In the genomic region with DNA sequence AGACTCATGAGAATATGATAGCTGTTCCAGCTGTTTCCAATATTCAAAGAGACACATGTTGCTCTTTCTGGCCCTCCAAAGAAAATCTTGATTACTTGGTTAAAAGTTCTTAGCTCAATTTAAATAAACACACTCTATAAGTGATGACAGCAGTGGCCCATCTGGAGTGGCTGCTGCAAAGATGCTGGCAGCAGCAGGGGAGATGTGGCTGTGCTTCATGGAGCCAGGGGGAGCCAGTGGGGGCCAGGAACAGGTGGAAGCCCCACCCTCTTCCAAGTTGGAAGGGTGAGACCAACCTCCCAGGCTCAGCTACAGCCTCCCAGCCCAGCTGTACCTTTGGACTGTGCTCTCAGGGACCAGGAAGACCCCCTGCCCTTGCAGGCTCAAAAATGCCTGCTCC, we compare ENCODE assay signal across 25 cellular contexts.
DNase-seq lines count a peak whose midpoint lies in the region; ATAC-seq and TF ChIP-seq lines count a peak whose summit lies in the region.
"Had no signal": no experiment of that assay in that cellular context is flagged by ENCODE, and none has a peak within 500 bp of the region (broad histone marks: within the 10 kb centered on the region; RNA-seq: fewer than 3 reads in every experiment).

No MANE protein-coding gene starts in this region.

- intact Hi-C loops in activated naive CD4-positive, alpha-beta T cell treated with anti-CD3 and anti-CD28 coated beads for 36 hours (cut with micrococcal nuclease), result no loop called here
- intact Hi-C loops in activated CD4-positive, alpha-beta T cell treated with anti-CD3 and anti-CD28 coated beads, Interleukin-2, amount 10 ng/mL, durations not matched to agents 24 days and 14 days (cut with micrococcal nuclease), result no loop called here

- no peak for TF ChIP-seq CTCF in hepatocyte (IDR thresholded peaks at IDR 0.05; ENCODE audit: poor library complexity)

- H3K4me2 ChIP-seq in hepatocyte, result no peak overlapping the region
- H3K4me2 ChIP-seq: BLaER1, KMS-11 had no signal

- DNase-seq in DMS 273 (lab: John Stamatoyannopoulos, UW; ENCODE audit: unreplicated experiment) (peak; percentile 77), NCI-H524 treated with DMSO at 0.1 percent for 48 hours (lab: John Stamatoyannopoulos, UW) (peak; percentile 68), hepatocyte (ENCODE audit: low spot score) (peak; percentile 10)
- no peak for DNase-seq in stimulated activated CD4-positive, alpha-beta T cell treated with anti-CD3 and anti-CD28 coated beads, Interleukin-4, amount 100 ng/mL, for 1 hour
- DNase-seq in activated effector memory CD4-positive, alpha-beta T cell treated with anti-CD3 and anti-CD28 coated beads, Interleukin-2, amount 50 U/mL, for 16 hours, result no peak
- no peak for DNase-seq in activated naive CD4-positive, alpha-beta T cell treated with anti-CD3 and anti-CD28 coated beads for 36 hours
- DNase-seq in activated CD4-positive, alpha-beta T cell treated with anti-CD3 and anti-CD28 coated beads, Interleukin-2, amount 10 ng/mL, durations not matched to agents 24 days and 14 days, result no peak
- DNase-seq: 8988T; CD4-positive, CD25-positive, alpha-beta regulatory T cell; DMS53; GM23248; H7; HFFc6; MM.1S; NCI-H1417; NCI-H1694; NCI-H2029 treated with DMSO at 0.1 percent for 48 hours; NCI-H226; NCI-H510A; NCI-H774; PC-3 had no signal

- H3K36me3 ChIP-seq in hepatocyte (replicated peaks; ENCODE audit: insufficient read depth, low read depth), result no peaks in the 10 kb centered on the region
- H3K36me3 ChIP-seq: BLaER1 had no signal

- no peaks in the 10 kb centered on the region for H3K79me2 ChIP-seq in hepatocyte

- H3K27me3 Mint-ChIP-seq in stimulated activated memory B cell treated with anti-CD40 and anti-IgM and Interleukin-4, amounts not matched to agents 10 μg/mL and 1 μg/mL and 100 μg/mL, for 72 hours, result no peaks in the 10 kb centered on the region
- no peaks in the 10 kb centered on the region for H3K27me3 Mint-ChIP-seq in activated naive CD4-positive, alpha-beta T cell treated with anti-CD3 and anti-CD28 coated beads for 36 hours (ENCODE audit: low read depth)
- no peaks in the 10 kb centered on the region for H3K27me3 Mint-ChIP-seq in activated CD4-positive, alpha-beta T cell treated with anti-CD3 and anti-CD28 coated beads, Interleukin-2, amount 10 ng/mL, durations not matched to agents 24 days and 14 days
- H3K27me3 Mint-ChIP-seq: CD4-positive, CD25-positive, alpha-beta regulatory T cell; IgD-negative memory B cell had no signal

- H3K27ac Mint-ChIP-seq in stimulated activated memory B cell treated with anti-CD40 and anti-IgM and Interleukin-4, amounts not matched to agents 10 μg/mL and 1 μg/mL and 100 μg/mL, for 72 hours, result no peak overlapping the region
- no peak overlapping the region for H3K27ac Mint-ChIP-seq in activated naive CD4-positive, alpha-beta T cell treated with anti-CD3 and anti-CD28 coated beads for 36 hours
- no peak overlapping the region for H3K27ac Mint-ChIP-seq in activated CD4-positive, alpha-beta T cell treated with anti-CD3 and anti-CD28 coated beads, Interleukin-2, amount 10 ng/mL, durations not matched to agents 24 days and 14 days
- H3K27ac Mint-ChIP-seq: CD4-positive, CD25-positive, alpha-beta regulatory T cell; HFFc6; IgD-negative memory B cell had no signal

- CTCF ChIA-PET in activated naive CD4-positive, alpha-beta T cell treated with anti-CD3 and anti-CD28 coated beads for 36 hours (lab: Charles Lee), result no interaction called here

- no peak overlapping the region for H3K27ac ChIP-seq in hepatocyte
- H3K27ac ChIP-seq: BLaER1, GM23248, KMS-11 had no signal

- H4K20me1 ChIP-seq in hepatocyte (ENCODE audit: insufficient read depth, poor library complexity, severe bottlenecking), result no peaks in the 10 kb centered on the region
- H4K20me1 ChIP-seq: BLaER1 had no signal

- H3K4me1 Mint-ChIP-seq in stimulated activated memory B cell treated with anti-CD40 and anti-IgM and Interleukin-4, amounts not matched to agents 10 μg/mL and 1 μg/mL and 100 μg/mL, for 72 hours, result no peaks in the 10 kb centered on the region
- no peaks in the 10 kb centered on the region for H3K4me1 Mint-ChIP-seq in activated naive CD4-positive, alpha-beta T cell treated with anti-CD3 and anti-CD28 coated beads for 36 hours (ENCODE audit: low read depth)
- H3K4me1 Mint-ChIP-seq in activated CD4-positive, alpha-beta T cell treated with anti-CD3 and anti-CD28 coated beads, Interleukin-2, amount 10 ng/mL, durations not matched to agents 24 days and 14 days, result no peaks in the 10 kb centered on the region
- H3K4me1 Mint-ChIP-seq: CD4-positive, CD25-positive, alpha-beta regulatory T cell; IgD-negative memory B cell had no signal

- H3K9me2 ChIP-seq in hepatocyte (replicated peaks; ENCODE audit: insufficient read depth), result no peaks in the 10 kb centered on the region

- no peaks in the 10 kb centered on the region for H3K9me3 ChIP-seq in hepatocyte (ENCODE audit: low read depth)

- ATAC-seq in stimulated activated memory B cell treated with anti-CD40 and anti-IgM and Interleukin-4, amounts not matched to agents 10 μg/mL and 1 μg/mL and 100 μg/mL, for 72 hours, result peak; percentile 41
- ATAC-seq: PC-3 had no signal

- H3K9me3 Mint-ChIP-seq in stimulated activated memory B cell treated with anti-CD40 and anti-IgM and Interleukin-4, amounts not matched to agents 10 μg/mL and 1 μg/mL and 100 μg/mL, for 72 hours, result no peaks in the 10 kb centered on the region
- no peaks in the 10 kb centered on the region for H3K9me3 Mint-ChIP-seq in activated naive CD4-positive, alpha-beta T cell treated with anti-CD3 and anti-CD28 coated beads for 36 hours
- H3K9me3 Mint-ChIP-seq in activated CD4-positive, alpha-beta T cell treated with anti-CD3 and anti-CD28 coated beads, Interleukin-2, amount 10 ng/mL, durations not matched to agents 24 days and 14 days, result no peaks in the 10 kb centered on the region

- H3K4me3 Mint-ChIP-seq in stimulated activated memory B cell treated with anti-CD40 and anti-IgM and Interleukin-4, amounts not matched to agents 10 μg/mL and 1 μg/mL and 100 μg/mL, for 72 hours, result no peak overlapping the region
- no peak overlapping the region for H3K4me3 Mint-ChIP-seq in activated naive CD4-positive, alpha-beta T cell treated with anti-CD3 and anti-CD28 coated beads for 36 hours
- no peak overlapping the region for H3K4me3 Mint-ChIP-seq in activated CD4-positive, alpha-beta T cell treated with anti-CD3 and anti-CD28 coated beads, Interleukin-2, amount 10 ng/mL, durations not matched to agents 24 days and 14 days
- H3K4me3 Mint-ChIP-seq: CD4-positive, CD25-positive, alpha-beta regulatory T cell; HFFc6 had no signal

- H2AFZ ChIP-seq in hepatocyte, result no peak overlapping the region
- H2AFZ ChIP-seq: GM23248 had no signal

- no peak overlapping the region for H3K4me3 ChIP-seq in hepatocyte
- H3K4me3 ChIP-seq: BLaER1, GM23248 had no signal

- no peaks in the 10 kb centered on the region for H3K4me1 ChIP-seq in hepatocyte (ENCODE audit: insufficient read depth)
- H3K4me1 ChIP-seq: BLaER1 had no signal

- no peaks in the 10 kb centered on the region for H3K27me3 ChIP-seq in hepatocyte
- H3K27me3 ChIP-seq: BLaER1 had no signal

- no peaks in the 10 kb centered on the region for H3K36me3 Mint-ChIP-seq in stimulated activated memory B cell treated with anti-CD40 and anti-IgM and Interleukin-4, amounts not matched to agents 10 μg/mL and 1 μg/mL and 100 μg/mL, for 72 hours
- no peaks in the 10 kb centered on the region for H3K36me3 Mint-ChIP-seq in activated naive CD4-positive, alpha-beta T cell treated with anti-CD3 and anti-CD28 coated beads for 36 hours (ENCODE audit: low read depth)
- no peaks in the 10 kb centered on the region for H3K36me3 Mint-ChIP-seq in activated CD4-positive, alpha-beta T cell treated with anti-CD3 and anti-CD28 coated beads, Interleukin-2, amount 10 ng/mL, durations not matched to agents 24 days and 14 days (ENCODE audit: low read depth)
- H3K36me3 Mint-ChIP-seq: CD4-positive, CD25-positive, alpha-beta regulatory T cell; IgD-negative memory B cell had no signal

Comparison
In these comparisons a context has a peak if more than half of its experiments do, and no peak if none do; other contexts are left out.
1. DNase-seq: peak in DMS 273 (single experiment), NCI-H524 treated with DMSO at 0.1 percent for 48 hours (single experiment) and hepatocyte (single experiment); none in stimulated activated CD4-positive, alpha-beta T cell treated with anti-CD3 and anti-CD28 coated beads, Interleukin-4, amount 100 ng/mL, for 1 hour (single experiment), activated effector memory CD4-positive, alpha-beta T cell treated with anti-CD3 and anti-CD28 coated beads, Interleukin-2, amount 50 U/mL, for 16 hours (single experiment), activated naive CD4-positive, alpha-beta T cell treated with anti-CD3 and anti-CD28 coated beads for 36 hours (single experiment) and activated CD4-positive, alpha-beta T cell treated with anti-CD3 and anti-CD28 coated beads, Interleukin-2, amount 10 ng/mL, durations not matched to agents 24 days and 14 days (single experiment).